In the genomic region with DNA sequence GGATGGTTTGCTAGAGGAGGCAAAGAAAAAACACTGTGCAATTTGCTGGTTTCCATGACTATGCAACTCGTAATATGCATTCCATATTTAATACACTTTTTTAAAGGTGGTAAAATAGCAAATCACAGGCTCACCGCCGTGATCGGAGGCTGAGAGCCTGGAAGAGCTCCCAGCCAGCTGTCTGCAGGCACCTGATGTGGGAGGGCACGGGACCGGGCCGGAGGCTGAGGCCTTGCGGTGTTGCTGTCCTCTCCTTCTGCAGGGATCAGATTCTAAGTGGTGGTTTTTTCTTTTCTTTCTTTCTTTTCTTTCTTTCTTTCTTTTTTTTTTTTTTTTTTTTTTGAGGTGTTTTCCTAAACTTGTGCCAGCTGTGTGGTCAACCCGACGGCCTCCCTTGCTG, we compare ENCODE assay signal across 21 cellular contexts.
"Had no signal": no experiment of that assay in that cellular context is flagged by ENCODE, and none has a peak within 500 bp of the region (broad histone marks: within the 10 kb centered on the region; RNA-seq: fewer than 3 reads in every experiment).

No MANE protein-coding gene starts in this region.

- H3K27ac ChIP-seq: coronary artery, dorsolateral prefrontal cortex, esophagus muscularis mucosa, foreskin keratinocyte, gastroesophageal sphincter, heart left ventricle, hepatocyte, left lung, lower lobe of right lung had no signal

- H3K4me1 Mint-ChIP-seq: immature natural killer cell, mesothelial cell of epicardium, naive B cell had no signal

- H3K4me1 ChIP-seq: esophagus muscularis mucosa, gastroesophageal sphincter, heart left ventricle, left lung, lower lobe of right lung had no signal

- H3K9me3 Mint-ChIP-seq: mesothelial cell of epicardium had no signal

- H3K27me3 ChIP-seq: dorsolateral prefrontal cortex, foreskin keratinocyte, heart left ventricle, hepatocyte had no signal

- H3K27ac Mint-ChIP-seq: immature natural killer cell, mesothelial cell of epicardium, naive B cell had no signal

- H3K36me3 Mint-ChIP-seq: immature natural killer cell, mesothelial cell of epicardium, naive B cell had no signal

- H3K9me3 ChIP-seq: esophagus muscularis mucosa, gastroesophageal sphincter, heart left ventricle, lower lobe of right lung, mucosa of descending colon had no signal

- H3K4me3 ChIP-seq: coronary artery, dorsolateral prefrontal cortex, esophagus muscularis mucosa, gastroesophageal sphincter, heart left ventricle, hepatocyte, left lung, lower lobe of right lung, mucosa of descending colon had no signal

- H3K27me3 Mint-ChIP-seq: naive B cell had no signal

- DNase-seq: dermis blood vessel endothelial cell; effector CD4-positive, alpha-beta T cell; effector memory CD4-positive, alpha-beta T cell; foreskin keratinocyte; heart left ventricle; hypothalamus; immature natural killer cell; islet precursor cell; left cardiac atrium; left lung; left ventricle myocardium superior; lower lobe of right lung; mesenchymal stem cell; naive B cell had no signal

- ATAC-seq: foreskin keratinocyte, gastroesophageal sphincter, heart left ventricle, left cardiac atrium, left lung, left ventricle myocardium superior, lower lobe of right lung, mucosa of descending colon had no signal

- H3K4me3 Mint-ChIP-seq: immature natural killer cell, mesothelial cell of epicardium, naive B cell had no signal

- H3K36me3 ChIP-seq: esophagus muscularis mucosa, gastroesophageal sphincter, heart left ventricle, left lung, lower lobe of right lung had no signal
